Comparison of ENCODE assay signal across 9 cellular contexts in the genomic region with DNA sequence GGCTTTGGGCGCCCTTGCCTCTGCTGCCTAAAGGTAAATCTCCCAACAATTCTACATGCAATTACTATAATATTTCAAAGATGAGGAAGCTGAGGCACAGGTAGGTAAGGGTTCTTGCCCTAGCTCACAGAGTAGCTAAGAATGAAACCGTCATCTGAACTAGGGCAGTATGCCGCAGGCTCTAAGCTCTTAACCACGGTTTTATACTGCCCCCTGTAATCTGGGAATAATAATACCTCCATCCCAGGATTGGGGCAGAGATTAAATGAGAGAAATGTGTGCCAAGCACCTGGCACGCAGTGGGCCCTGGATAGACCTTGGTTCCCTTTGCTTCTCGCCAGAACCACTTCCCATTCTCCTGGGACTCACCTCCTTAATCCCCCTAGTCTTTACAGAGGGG. TPM values are rescaled to one million over a fixed set of nuclear protein-coding genes. Genes with fewer than 3 reads are reported as not detected.
DNase-seq lines count a peak whose midpoint lies in the region; ATAC-seq and TF ChIP-seq lines count a peak whose summit lies in the region.
"Had no signal": no experiment of that assay in that cellular context is flagged by ENCODE, and none has a peak within 500 bp of the region (broad histone marks: within the 10 kb centered on the region; RNA-seq: fewer than 3 reads in every experiment).

No MANE protein-coding gene starts in this region.

- H3K9me3 Mint-ChIP-seq in brain, result peaks cover 0 to 3% (median 0%) of the 10 kb centered on the region in 5 experiments
- H3K9me3 Mint-ChIP-seq in naive thymus-derived CD4-positive, alpha-beta T cell, result peaks cover 0 to 1% (median 0%) of the 10 kb centered on the region in 11 donors

- no peak overlapping the region for H3K27ac Mint-ChIP-seq in brain
- no peak overlapping the region for H3K27ac Mint-ChIP-seq in naive thymus-derived CD4-positive, alpha-beta T cell

- H3K9me3 ChIP-seq in naive thymus-derived CD4-positive, alpha-beta T cell (ENCODE audit: control insufficient read depth in 2 of 3, low read length in 3 of 3), result no peaks in the 10 kb centered on the region
- no peaks in the 10 kb centered on the region for H3K9me3 ChIP-seq in tibial nerve
- no peaks in the 10 kb centered on the region for H3K9me3 ChIP-seq in psoas muscle
- H3K9me3 ChIP-seq: SJSA1 had no signal

- no peak for ATAC-seq in naive thymus-derived CD4-positive, alpha-beta T cell
- ATAC-seq in psoas muscle, result no peak

- peak overlapping the region; percentile 82 to 89 (median 84) for H3K4me3 Mint-ChIP-seq in brain
- peak overlapping the region in 9 of 10 donors; percentile 10 to 79 (median 71) for H3K4me3 Mint-ChIP-seq in naive thymus-derived CD4-positive, alpha-beta T cell

- 14 to 20% methylated on average over 6 of the region's 6 CpGs for WGBS in tibial nerve, 2 donors
- WGBS in psoas muscle, 3 donors, result 17 to 23% (median 22%) methylated on average over 6 of the region's 6 CpGs

- peaks cover 79% of the 10 kb centered on the region for H3K27me3 Mint-ChIP-seq in brain
- H3K27me3 Mint-ChIP-seq in naive thymus-derived CD4-positive, alpha-beta T cell, result peaks cover 54 to 84% (median 60%) of the 10 kb centered on the region in 5 donors

- H3K36me3 ChIP-seq in naive thymus-derived CD4-positive, alpha-beta T cell (ENCODE audit: control insufficient read depth in 2 of 3, insufficient read depth in 3 of 3, low read length in 3 of 3), result no peaks in the 10 kb centered on the region
- H3K36me3 ChIP-seq in tibial nerve (no peaks in the 10 kb centered on the region), psoas muscle (ENCODE audit: insufficient read depth in 1 of 2, low read depth in 1 of 2) (no peaks in the 10 kb centered on the region)
- H3K36me3 ChIP-seq: SJSA1 had no signal

- peak; percentile 51 for DNase-seq in DMS114 treated with DMSO at 0.1 percent for 48 hours (lab: John Stamatoyannopoulos, UW; ENCODE audit: unreplicated experiment)
- DNase-seq in M059J (ENCODE audit: low read depth), result peak; percentile 57
- DNase-seq in naive thymus-derived CD4-positive, alpha-beta T cell, result no peak
- no peak for DNase-seq in kidney glomerular epithelial cell (lab: John Stamatoyannopoulos, UW)
- DNase-seq in stimulated activated CD4-positive, alpha-beta T cell treated with anti-CD3 and anti-CD28 coated beads, Interleukin-2, amount 100 ng/mL, for 24 hours, result no peak
- no peak for DNase-seq in tibial nerve (ENCODE audit: low spot score in 2 of 2)
- no peak for DNase-seq in psoas muscle

- TF ChIP-seq CTCF in brain (conservative IDR thresholded peaks at IDR 0.05) (peak; percentile 43 to 65), tibial nerve (IDR thresholded peaks at IDR 0.05) (peak in 2 of 5 experiments; percentile 16 to 33), psoas muscle (IDR thresholded peaks at IDR 0.05) (no peak)

- intact Hi-C loops in naive thymus-derived CD4-positive, alpha-beta T cell (cut with micrococcal nuclease), result loop anchor here (1.0 to 2.0 kb wide), 3 partner anchors 124 to 180 kb away; no protein-coding TSS in a partner anchor
- intact Hi-C loops in psoas muscle (cut with DNase I), result loop anchor here in 1 of 2 donors (5.0 kb wide), 1 partner anchor 180 kb away; no protein-coding TSS in a partner anchor

- TF ChIP-seq POLR2A in tibial nerve (IDR thresholded peaks at IDR 0.05), result no peak

- no peaks in the 10 kb centered on the region for H3K36me3 Mint-ChIP-seq in brain
- H3K36me3 Mint-ChIP-seq in naive thymus-derived CD4-positive, alpha-beta T cell, result peaks cover 0 to 2% (median 0%) of the 10 kb centered on the region in 5 donors

- no peak for TF ChIP-seq EP300 in tibial nerve (IDR thresholded peaks at IDR 0.05)

- peaks cover 36% of the 10 kb centered on the region for H3K4me1 Mint-ChIP-seq in brain
- peaks cover 28 to 43% (median 37%) of the 10 kb centered on the region in 7 donors for H3K4me1 Mint-ChIP-seq in naive thymus-derived CD4-positive, alpha-beta T cell

- peaks cover 7 to 31% of the 10 kb centered on the region in 2 donors for H3K4me1 ChIP-seq in naive thymus-derived CD4-positive, alpha-beta T cell (ENCODE audit: control insufficient read depth in 2 of 2, insufficient read depth in 2 of 2, low read length in 2 of 2)
- H3K4me1 ChIP-seq in tibial nerve (peaks cover 0 to 46% (median 24%) of the 10 kb centered on the region in 4 donors), psoas muscle (peaks cover 34% of the 10 kb centered on the region)

- POLR2A ChIA-PET in naive thymus-derived CD4-positive, alpha-beta T cell (lab: Charles Lee), result no interaction called here

- H3K4me3 ChIP-seq in naive thymus-derived CD4-positive, alpha-beta T cell (ENCODE audit: low read length), result no peak overlapping the region
- H3K4me3 ChIP-seq in tibial nerve (no peak overlapping the region), psoas muscle (no peak overlapping the region)
- H3K4me3 ChIP-seq: SJSA1 had no signal

- H3K27ac ChIP-seq in naive thymus-derived CD4-positive, alpha-beta T cell (ENCODE audit: low read depth, low read length), result no peak overlapping the region
- H3K27ac ChIP-seq in tibial nerve (no peak overlapping the region), psoas muscle (no peak overlapping the region)
- H3K27ac ChIP-seq: SJSA1 had no signal

- peaks cover 0 to 14% of the 10 kb centered on the region in 2 donors for H3K27me3 ChIP-seq in naive thymus-derived CD4-positive, alpha-beta T cell (ENCODE audit: control insufficient read depth in 2 of 2, insufficient read depth in 2 of 2, low read length in 2 of 2)
- H3K27me3 ChIP-seq in tibial nerve, result peaks cover 0 to 73% of the 10 kb centered on the region in 2 donors
- peaks cover 0 to 51% (median 25%) of the 10 kb centered on the region in 3 donors for H3K27me3 ChIP-seq in psoas muscle (ENCODE audit: insufficient read depth in 3 of 3, low read length in 2 of 3)

- CTCF ChIA-PET in naive thymus-derived CD4-positive, alpha-beta T cell (lab: Charles Lee), result interaction anchor here (0.6 to 1.3 kb wide), 2 partner anchors 174 to 182 kb away, joined by 3 read pairs; no protein-coding TSS in a partner anchor

RNA-seq across cellular contexts. Expression of gene HRK, which starts 1.5 kb away (rescaled TPM):
- total RNA-seq in M059J (2014; rRNA removed; shearing (Covaris generic)), result not detected in 2 replicates
- polyA plus RNA-seq in brain (ENCODE audit: insufficient read depth, low read depth, low replicate concordance) (1.9 TPM), psoas muscle (under 1 TPM; under 0.01 to 0.01 (median 0.01) TPM)
- 1 to 10 TPM in 1 of 5 experiments, not detected in 4; 1.1 TPM for total RNA-seq in naive thymus-derived CD4-positive, alpha-beta T cell
- not detected for polyA plus RNA-seq in naive thymus-derived CD4-positive, alpha-beta T cell
- total RNA-seq in tibial nerve (under 1 TPM in 2 of 4 donors, not detected in 2; under 0.01 to 0.21 TPM), psoas muscle (under 1 TPM in 2 of 4 donors, not detected in 2; 0.15 to 0.60 TPM)
- total RNA-seq: SJSA1 had no signal

RNA-seq across cellular contexts. Expression of gene FBXW8, which starts 28.0 kb away (rescaled TPM):
- total RNA-seq in M059J (2014; rRNA removed; shearing (Covaris generic)), result 9.0 and 18.2 TPM in 2 replicates
- polyA plus RNA-seq in brain (ENCODE audit: insufficient read depth, low read depth, low replicate concordance), result 8.8 TPM
- total RNA-seq in naive thymus-derived CD4-positive, alpha-beta T cell, result 10 to 100 TPM; 10.8 to 13.2 (median 12.6) TPM
- 1 to 10 TPM; 4.8 to 8.4 TPM for polyA plus RNA-seq in naive thymus-derived CD4-positive, alpha-beta T cell
- 10 to 100 TPM; 26.7 to 38.4 (median 29.0) TPM for total RNA-seq in tibial nerve
- total RNA-seq in psoas muscle, result 1 to 10 TPM; 3.0 to 5.7 (median 4.9) TPM
- 1 to 10 TPM; 1.1 to 2.2 (median 1.7) TPM for polyA plus RNA-seq in psoas muscle

Comparison
In these comparisons a context has a peak if more than half of its experiments do, and no peak if none do; other contexts are left out.
1. DNase-seq: peak in DMS114 treated with DMSO at 0.1 percent for 48 hours (single experiment) and M059J (single experiment); none in naive thymus-derived CD4-positive, alpha-beta T cell (0 of 9), kidney glomerular epithelial cell (single experiment), stimulated activated CD4-positive, alpha-beta T cell treated with anti-CD3 and anti-CD28 coated beads, Interleukin-2, amount 100 ng/mL, for 24 hours (0 of 2), tibial nerve (0 of 2) and psoas muscle (0 of 2).